ENCODE assay signal across 8 cellular contexts in the genomic region with DNA sequence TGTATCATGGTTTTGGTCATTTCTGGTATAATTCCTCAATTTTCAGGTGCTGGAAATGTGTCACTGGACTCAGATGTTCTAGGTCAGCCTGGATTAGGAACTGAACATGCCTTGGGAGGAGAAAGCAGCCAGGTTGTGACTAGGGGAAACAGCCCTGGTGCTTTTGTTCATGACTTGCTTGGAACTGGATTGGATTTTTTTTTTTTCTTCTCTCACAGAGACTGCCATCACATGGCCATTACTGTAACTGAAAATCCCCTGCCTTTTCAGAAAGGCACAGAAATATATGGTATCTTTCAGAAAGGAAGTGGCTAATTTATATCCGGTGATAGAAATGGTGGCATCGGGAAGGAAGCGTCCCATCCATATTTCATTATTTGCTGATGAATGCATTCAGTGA. TPM values are rescaled to one million over a fixed set of nuclear protein-coding genes. Genes with fewer than 3 reads are reported as not detected.
DNase-seq lines count a peak whose midpoint lies in the region; ATAC-seq, FAIRE-seq and TF ChIP-seq lines count a peak whose summit lies in the region.

No MANE protein-coding gene starts in this region.

- no peaks in the 10 kb centered on the region for H3K36me3 Mint-ChIP-seq in activated naive CD4-positive, alpha-beta T cell treated with anti-CD3 and anti-CD28 coated beads for 36 hours (ENCODE audit: low read depth)

- FAIRE-seq in endothelial cell of umbilical vein (lab: Jason Lieb, UNC) = peak; percentile 89

- H3K27me3 Mint-ChIP-seq in activated naive CD4-positive, alpha-beta T cell treated with anti-CD3 and anti-CD28 coated beads for 36 hours (ENCODE audit: low read depth) = no peaks in the 10 kb centered on the region

- peak overlapping the region; percentile 70 for H3K4me2 ChIP-seq in endothelial cell of umbilical vein (ENCODE audit: insufficient read depth, low read length)

- H3K4me3 ChIP-seq in endothelial cell of umbilical vein (replicated peaks in 1 of 3; ENCODE audit: insufficient read depth in 1 of 3, low read depth in 1 of 3, low read length in 3 of 3) = peak overlapping the region in 1 of 3 experiments; percentile 1
- H3K4me3 ChIP-seq in rectal smooth muscle tissue (ENCODE audit: low read length) = no peak overlapping the region

- H4K20me1 ChIP-seq in endothelial cell of umbilical vein (replicated peaks; ENCODE audit: control insufficient read depth, extremely low read depth, insufficient read depth, low read length) = no peaks in the 10 kb centered on the region

- no peak overlapping the region for H3K27ac Mint-ChIP-seq in activated naive CD4-positive, alpha-beta T cell treated with anti-CD3 and anti-CD28 coated beads for 36 hours

- H3K27me3 ChIP-seq in endothelial cell of umbilical vein (ENCODE audit: control insufficient read depth in 2 of 2, insufficient read depth in 2 of 2, low read length in 2 of 2) (no peaks in the 10 kb centered on the region), rectal smooth muscle tissue (ENCODE audit: control insufficient read depth, insufficient read depth, low read length) (no peaks in the 10 kb centered on the region)

- CTCF ChIA-PET in endothelial cell of umbilical vein (lab: Charles Lee) = no interaction called here
- CTCF ChIA-PET in activated naive CD4-positive, alpha-beta T cell treated with anti-CD3 and anti-CD28 coated beads for 36 hours (lab: Charles Lee) = interaction anchor here (1.6 kb wide), 1 partner anchor 226 kb away, joined by 6 read pairs; no protein-coding TSS in a partner anchor

- no peak overlapping the region for H3K4me3 Mint-ChIP-seq in activated naive CD4-positive, alpha-beta T cell treated with anti-CD3 and anti-CD28 coated beads for 36 hours

- no peaks in the 10 kb centered on the region for H3K9me3 ChIP-seq in endothelial cell of umbilical vein (replicated peaks; ENCODE audit: control insufficient read depth, insufficient read depth, low read length)

- peak; percentile 46 to 51 for TF ChIP-seq CTCF in endothelial cell of umbilical vein (IDR thresholded peaks at IDR 0.05; ENCODE audit: extremely low read depth in 1 of 2, insufficient read depth in 1 of 2, low read depth in 1 of 2, low read length in 2 of 2)

- no peaks in the 10 kb centered on the region for H3K9me3 Mint-ChIP-seq in activated naive CD4-positive, alpha-beta T cell treated with anti-CD3 and anti-CD28 coated beads for 36 hours

- H3K4me1 Mint-ChIP-seq in activated naive CD4-positive, alpha-beta T cell treated with anti-CD3 and anti-CD28 coated beads for 36 hours (ENCODE audit: low read depth) = peaks cover 52% of the 10 kb centered on the region

- POLR2A ChIA-PET in endothelial cell of umbilical vein (lab: Charles Lee) = no interaction called here

- intact Hi-C loops in endothelial cell of umbilical vein (cut with micrococcal nuclease) = loop anchor here (1.0 to 5.0 kb wide), 7 partner anchors 18 to 473 kb away; no protein-coding TSS in a partner anchor
- intact Hi-C loops in activated naive CD4-positive, alpha-beta T cell treated with anti-CD3 and anti-CD28 coated beads for 36 hours (cut with micrococcal nuclease) = no loop called here

- H3K9ac ChIP-seq in endothelial cell of umbilical vein (replicated peaks; ENCODE audit: extremely low read depth, insufficient read depth, low read length) (peak overlapping the region; percentile 7), rectal smooth muscle tissue (ENCODE audit: low read length) (no peak overlapping the region)

- peaks cover 73% of the 10 kb centered on the region for H3K79me2 ChIP-seq in endothelial cell of umbilical vein (ENCODE audit: control insufficient read depth, insufficient read depth, low read length)

- TF ChIP-seq POLR2A in endothelial cell of umbilical vein (IDR thresholded peaks at IDR 0.05; ENCODE audit: low read depth, low read length) = no peak

- no peaks in the 10 kb centered on the region for H3K9me1 ChIP-seq in endothelial cell of umbilical vein (replicated peaks; ENCODE audit: control insufficient read depth, extremely low read depth, insufficient read depth, low read length)

- no peak overlapping the region for H2AFZ ChIP-seq in endothelial cell of umbilical vein (ENCODE audit: low read depth, low read length)

- H3K36me3 ChIP-seq in endothelial cell of umbilical vein (ENCODE audit: control insufficient read depth in 2 of 2, extremely low read depth in 1 of 2, insufficient read depth in 2 of 2, low read length in 2 of 2) (no peaks in the 10 kb centered on the region), rectal smooth muscle tissue (ENCODE audit: control insufficient read depth, insufficient read depth, low read length) (no peaks in the 10 kb centered on the region)

- H3K4me1 ChIP-seq in endothelial cell of umbilical vein (ENCODE audit: control insufficient read depth, extremely low read depth, insufficient read depth, low read length) (peaks cover 41% of the 10 kb centered on the region), rectal smooth muscle tissue (ENCODE audit: control insufficient read depth, insufficient read depth, low read length) (peaks cover 4% of the 10 kb centered on the region)

- dilution Hi-C loops in endothelial cell of umbilical vein (cut with MboI; ENCODE audit: extremely low pct_ligation_motif_present, low sequenced_read_pairs) = no loop called here

- BruUV-seq in endothelial cell of umbilical vein (replicated peaks; lab: Mats Ljungman, UMichigan) = no TSS peak

- peak overlapping the region; percentile 65 for H3K27ac ChIP-seq in endothelial cell of umbilical vein (ENCODE audit: insufficient read depth, low read depth, low read length)
- H3K27ac ChIP-seq in rectal smooth muscle tissue (ENCODE audit: low read depth, low read length) = peak overlapping the region; percentile 64

- ATAC-seq in GM21528 (IDR thresholded peaks at IDR 0.05; ENCODE audit: low FRiP score, unreplicated experiment) = peak; percentile 56

- peak; percentile 62 for DNase-seq in EL
- DNase-seq in NCI-H69 (lab: John Stamatoyannopoulos, UW) = peak; percentile 4
- DNase-seq in endothelial cell of umbilical vein (ENCODE audit: low read depth, low spot score) = peak; percentile 84
- no peak for DNase-seq in NCI-H526 treated with DMSO at 0.1 percent for 48 hours (lab: John Stamatoyannopoulos, UW)
- no peak for DNase-seq in activated CD4-positive, alpha-beta T cell treated with anti-CD3 and anti-CD28 coated beads, Interleukin-2, amount 50 U/mL, for 4 hours
- DNase-seq in activated naive CD4-positive, alpha-beta T cell treated with anti-CD3 and anti-CD28 coated beads for 36 hours = no peak

TF ChIP-seq in endothelial cell of umbilical vein, 7 proteins besides CTCF, POLR2A, EP300 and RAD21:
- TF ChIP-seq EZH2 (IDR thresholded peaks at IDR 0.05; ENCODE audit: borderline replicate concordance, low read depth, low read length, severe bottlenecking) (no peak), POLR2AphosphoS5 (IDR thresholded peaks at IDR 0.05; ENCODE audit: insufficient read depth, low read depth, low read length) (no peak), JUN (IDR thresholded peaks at IDR 0.05; ENCODE audit: borderline replicate concordance, insufficient read depth, insufficient read length, low read depth) (peak; percentile 20), GATA2 (IDR thresholded peaks at IDR 0.05; ENCODE audit: insufficient read depth, insufficient read length, low read depth, low read length) (peak; percentile 62), MYC (IDR thresholded peaks at IDR 0.05; ENCODE audit: low read depth, low read length) (no peak), MAX (IDR thresholded peaks at IDR 0.05; ENCODE audit: insufficient read depth, insufficient read length) (no peak), FOS (IDR thresholded peaks at IDR 0.05; ENCODE audit: borderline replicate concordance, insufficient read depth, low read length) (peak; percentile 34)
TF ChIP-seq in endothelial cell of umbilical vein: peak in this region for 3.

RNA-seq across cellular contexts. Expression of gene SEPTIN11, which starts 34.6 kb away (rescaled TPM):
- total RNA-seq in endothelial cell of umbilical vein = 168 and 202 TPM in 2 replicates
- polyA plus RNA-seq in endothelial cell of umbilical vein = 55.9 and 69.4 TPM in 2 replicates
- 90.2 and 102 TPM in 2 replicates for polyA plus RNA-seq in endothelial cell of umbilical vein (2011; cell fraction: cytosol; rRNA removed)
- polyA plus RNA-seq in endothelial cell of umbilical vein (2011; cell fraction: nucleus; rRNA removed) = 92.9 and 109 TPM in 2 replicates
- 116 and 141 TPM in 2 replicates for polyA plus RNA-seq in endothelial cell of umbilical vein (2012)
- polyA minus RNA-seq in endothelial cell of umbilical vein = 201 and 218 TPM in 2 replicates
- 3.5 TPM for polyA minus RNA-seq in endothelial cell of umbilical vein (2011; cell fraction: cytosol; rRNA and poly(A)+ RNA removed)
- 245 and 309 TPM in 2 replicates for polyA minus RNA-seq in endothelial cell of umbilical vein (2011; cell fraction: nucleus; rRNA and poly(A)+ RNA removed)
- 10 to 100 TPM; 24.0 TPM for total RNA-seq in activated naive CD4-positive, alpha-beta T cell treated with anti-CD3 and anti-CD28 coated beads for 36 hours

Comparison
In these comparisons a context has a peak if more than half of its experiments do, and no peak if none do; other contexts are left out.
1. DNase-seq: peak in EL (single experiment), NCI-H69 (single experiment) and endothelial cell of umbilical vein (single experiment); none in NCI-H526 treated with DMSO at 0.1 percent for 48 hours (single experiment), activated CD4-positive, alpha-beta T cell treated with anti-CD3 and anti-CD28 coated beads, Interleukin-2, amount 50 U/mL, for 4 hours (0 of 2) and activated naive CD4-positive, alpha-beta T cell treated with anti-CD3 and anti-CD28 coated beads for 36 hours (single experiment).